20 cellular contexts compared by ENCODE assay signal in genomic region chr2:179572544-179572943, GRCh38.
"Had no signal": no experiment of that assay in that cellular context is flagged by ENCODE, and none has a peak within 500 bp of the region (broad histone marks: within the 10 kb centered on the region; RNA-seq: fewer than 3 reads in every experiment).

No MANE protein-coding gene starts in this region.

- H3K4me3 ChIP-seq: dorsolateral prefrontal cortex, lung, pancreas, right atrium auricular region, smooth muscle cell, testis, tibial artery had no signal

- DNase-seq: dorsolateral prefrontal cortex; effector CD4-positive, alpha-beta T cell; head of caudate nucleus; kidney; natural killer cell; pancreas; stimulated activated CD4-positive, alpha-beta T cell treated with anti-CD3 and anti-CD28 coated beads, Interleukin-12 subunit alpha, Interleukin-12 subunit beta, amount 100 ng/mL, for 4 hours; stimulated activated CD4-positive, alpha-beta T cell treated with anti-CD3 and anti-CD28 coated beads, Interleukin-1b, Interleukin-23, amount 100 ng/mL, for 48 hours; stimulated activated CD4-positive, alpha-beta T cell treated with anti-CD3 and anti-CD28 coated beads, Interleukin-4, amount 100 ng/mL, for 24 hours; stimulated activated naive CD4-positive, alpha-beta T cell treated with Interleukin-2 at 50 U/mL for 16 hours; substantia nigra; testis; tibial artery had no signal

- FAIRE-seq: colon had no signal

- H3K36me3 ChIP-seq: neutrophil, pancreas, right atrium auricular region, tibial artery had no signal

- H3K27me3 ChIP-seq: dorsolateral prefrontal cortex, neutrophil, pancreas, right atrium auricular region, testis, tibial artery had no signal

- H3K9me3 ChIP-seq: neutrophil, pancreas, right atrium auricular region, testis, tibial artery had no signal

- H3K27ac ChIP-seq: dorsolateral prefrontal cortex, neutrophil, pancreas, testis, tibial artery had no signal

- H3K4me2 ChIP-seq: smooth muscle cell had no signal

- ATAC-seq: left lobe of liver, natural killer cell, pancreas, sciatic nerve had no signal

- H3K4me1 ChIP-seq: testis had no signal
